1 cellular context compared by ENCODE assay signal in genomic region chr14:100708349-100709217, GRCh38.
TF ChIP-seq lines count a peak whose summit lies in the region.

No MANE protein-coding gene starts in this region.

TF ChIP-seq in GM23338, 12 proteins besides CTCF, POLR2A, EP300 and RAD21 (continued from another document):
- no peak for TF ChIP-seq ZNF462 (CRISPR knock-in tag; IDR thresholded peaks at IDR 0.05)
- TF ChIP-seq EZH2phosphoT487 (IDR thresholded peaks at IDR 0.05; ENCODE audit: unreplicated experiment), result no peak
- no peak for TF ChIP-seq STAT1 (IDR thresholded peaks at IDR 0.05; ENCODE audit: unreplicated experiment)
- TF ChIP-seq NANOG (IDR thresholded peaks at IDR 0.05; ENCODE audit: borderline replicate concordance), result no peak
- no peak for TF ChIP-seq CREB1 (CRISPR knock-in tag; IDR thresholded peaks at IDR 0.05; ENCODE audit: low read depth)
- no peak for TF ChIP-seq POLR2AphosphoS5 (IDR thresholded peaks at IDR 0.05; ENCODE audit: low read depth)
- no peak for TF ChIP-seq ZNF114 (CRISPR knock-in tag; IDR thresholded peaks at IDR 0.05)
